8 cellular contexts compared by ENCODE assay signal in the genomic region with DNA sequence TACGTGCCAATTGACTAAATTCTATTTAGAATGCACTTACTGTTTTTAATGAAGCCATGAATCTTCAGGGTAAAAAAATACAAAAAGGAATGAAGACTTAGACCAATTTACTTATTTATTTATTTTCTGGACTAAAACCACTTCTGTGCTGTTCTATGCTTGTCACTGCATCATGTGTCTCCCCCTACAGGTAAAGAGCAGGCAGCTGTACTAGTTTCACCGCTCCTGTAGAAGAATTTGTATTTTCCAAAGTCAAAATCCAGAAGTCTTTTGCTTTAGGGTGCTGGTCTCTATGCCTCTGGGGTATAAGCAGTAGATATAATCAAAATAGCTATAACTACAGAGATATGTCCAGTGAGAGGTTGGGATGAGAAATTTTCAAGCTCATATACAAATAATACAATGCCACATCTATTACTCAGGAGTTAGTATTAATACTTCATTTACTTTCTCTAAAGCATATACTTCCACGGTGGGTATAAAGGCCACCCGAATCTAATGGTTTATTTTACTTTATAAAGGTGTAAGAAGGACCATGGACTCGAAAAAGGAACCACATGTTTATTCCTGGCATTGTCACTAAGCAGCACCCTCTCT.
DNase-seq lines count a peak whose midpoint lies in the region; ATAC-seq, FAIRE-seq and TF ChIP-seq lines count a peak whose summit lies in the region.

No MANE protein-coding gene starts in this region.

- CTCF ChIA-PET in activated CD4-positive, alpha-beta T cell treated with anti-CD3 and anti-CD28 coated beads for 36 hours (lab: Charles Lee): interaction anchor here (0.6 to 5.6 kb wide), 45 partner anchors 9 to 534 kb away, joined by 3 to 84 read pairs (median 5); no protein-coding TSS in a partner anchor

- no peak overlapping the region for H2AFZ ChIP-seq in fibroblast of lung (ENCODE audit: low read length)
- H2AFZ ChIP-seq in neural progenitor cell (replicated peaks): no peak overlapping the region

- H3K9me3 ChIP-seq in WERI-Rb-1 (ENCODE audit: severe bottlenecking): no peaks in the 10 kb centered on the region
- H3K9me3 ChIP-seq in fibroblast of lung (ENCODE audit: control insufficient read depth, insufficient read depth, low read depth, low read length): no peaks in the 10 kb centered on the region
- H3K9me3 ChIP-seq in neural progenitor cell (ENCODE audit: low read depth): no peaks in the 10 kb centered on the region

- no peaks in the 10 kb centered on the region for H3K36me3 Mint-ChIP-seq in activated CD4-positive, alpha-beta T cell treated with anti-CD3 and anti-CD28 coated beads for 36 hours (ENCODE audit: low read depth)
- H3K36me3 Mint-ChIP-seq in neural progenitor cell: no peaks in the 10 kb centered on the region

- H3K27me3 ChIP-seq in WERI-Rb-1 (ENCODE audit: insufficient read depth, low read depth, severe bottlenecking): no peaks in the 10 kb centered on the region
- no peaks in the 10 kb centered on the region for H3K27me3 ChIP-seq in fibroblast of lung (ENCODE audit: control insufficient read depth, insufficient read depth, low read length)
- no peaks in the 10 kb centered on the region for H3K27me3 ChIP-seq in neural progenitor cell

- H4K20me1 ChIP-seq in fibroblast of lung (ENCODE audit: control insufficient read depth, extremely low read depth, insufficient read depth, low read length) (no peaks in the 10 kb centered on the region), neural progenitor cell (ENCODE audit: low read depth) (no peaks in the 10 kb centered on the region)

- TF ChIP-seq POLR2A in H54 (IDR thresholded peaks at IDR 0.05; ENCODE audit: low read depth, low read length): no peak

- FAIRE-seq in H54 (lab: Jason Lieb, UNC): no peak

- H3F3A ChIP-seq in neural progenitor cell (ENCODE audit: low read depth): no peaks in the 10 kb centered on the region

- no peak overlapping the region for H3K27ac Mint-ChIP-seq in activated CD4-positive, alpha-beta T cell treated with anti-CD3 and anti-CD28 coated beads for 36 hours
- H3K27ac Mint-ChIP-seq in neural progenitor cell: no peak overlapping the region

- TF ChIP-seq CTCF in WERI-Rb-1 (IDR thresholded peaks at IDR 0.05; ENCODE audit: low read depth, low read length): peak; percentile 68
- TF ChIP-seq CTCF in fibroblast of lung (conservative IDR thresholded peaks at IDR 0.05 in 1 of 2, IDR thresholded peaks at IDR 0.05 in 1 of 2; ENCODE audit: low read depth in 1 of 2, low read length in 2 of 2): peak; percentile 92 to 93
- peak; percentile 91 for TF ChIP-seq CTCF in neural progenitor cell (IDR thresholded peaks at IDR 0.05)

- POLR2A ChIA-PET in activated CD4-positive, alpha-beta T cell treated with anti-CD3 and anti-CD28 coated beads for 36 hours (lab: Charles Lee): no interaction called here

- H3K4me2 ChIP-seq in fibroblast of lung (ENCODE audit: extremely low read depth, insufficient read depth, low read length) (no peak overlapping the region), neural progenitor cell (no peak overlapping the region)

- H3K9me3 Mint-ChIP-seq in activated CD4-positive, alpha-beta T cell treated with anti-CD3 and anti-CD28 coated beads for 36 hours (ENCODE audit: low read depth): no peaks in the 10 kb centered on the region
- no peaks in the 10 kb centered on the region for H3K9me3 Mint-ChIP-seq in neural progenitor cell

- no peaks in the 10 kb centered on the region for H3K27me3 Mint-ChIP-seq in activated CD4-positive, alpha-beta T cell treated with anti-CD3 and anti-CD28 coated beads for 36 hours
- peaks cover 4% of the 10 kb centered on the region for H3K27me3 Mint-ChIP-seq in neural progenitor cell (ENCODE audit: insufficient read depth, low read depth)

- no peaks in the 10 kb centered on the region for H3K4me1 ChIP-seq in fibroblast of lung (ENCODE audit: control insufficient read depth, extremely low read depth, insufficient read depth, low read length)
- no peaks in the 10 kb centered on the region for H3K4me1 ChIP-seq in neural progenitor cell

- DNase-seq in activated CD4-positive, alpha-beta T cell treated with anti-CD3 and anti-CD28 coated beads for 36 hours: peak; percentile 47
- no peak for DNase-seq in activated CD4-positive, alpha-beta T cell treated with anti-CD3 and anti-CD28 coated beads, Interleukin-2, amount 50 U/mL, for 48 hours
- DNase-seq in H54 (ENCODE audit: insufficient read length, low spot score): peak; percentile 10
- peak; percentile 63 for DNase-seq in NCI-H2029 treated with DMSO at 0.1 percent for 48 hours (lab: John Stamatoyannopoulos, UW)
- DNase-seq in WERI-Rb-1: peak; percentile 35
- peak; percentile 69 to 92 for DNase-seq in fibroblast of lung (ENCODE audit: low read depth in 2 of 2)
- DNase-seq in neural progenitor cell (ENCODE audit: low spot score): peak; percentile 64
- DNase-seq in activated CD4-positive, CD25-positive, alpha-beta regulatory T cell (lab: John Stamatoyannopoulos, UW): no peak

- H3K9ac ChIP-seq in fibroblast of lung (ENCODE audit: insufficient read depth, low read length) (no peak overlapping the region), neural progenitor cell (no peak overlapping the region)

- H3K27ac ChIP-seq in WERI-Rb-1 (no peak overlapping the region), fibroblast of lung (ENCODE audit: insufficient read depth, low read length) (no peak overlapping the region), neural progenitor cell (no peak overlapping the region)

- H3K4me3 ChIP-seq in WERI-Rb-1 (ENCODE audit: low read depth, low read length) (no peak overlapping the region), fibroblast of lung (replicated peaks in 1 of 4; ENCODE audit: control extremely low read depth in 1 of 4, insufficient read depth in 1 of 4, low read depth in 3 of 4, low read length in 4 of 4) (no peak overlapping the region), neural progenitor cell (no peak overlapping the region)

- H3K4me3 Mint-ChIP-seq in activated CD4-positive, alpha-beta T cell treated with anti-CD3 and anti-CD28 coated beads for 36 hours: no peak overlapping the region
- no peak overlapping the region for H3K4me3 Mint-ChIP-seq in neural progenitor cell

- peaks cover 16% of the 10 kb centered on the region for H3K4me1 Mint-ChIP-seq in activated CD4-positive, alpha-beta T cell treated with anti-CD3 and anti-CD28 coated beads for 36 hours
- H3K4me1 Mint-ChIP-seq in neural progenitor cell: no peaks in the 10 kb centered on the region

- no peaks in the 10 kb centered on the region for H3K36me3 ChIP-seq in WERI-Rb-1
- H3K36me3 ChIP-seq in fibroblast of lung (ENCODE audit: control insufficient read depth, insufficient read depth, low read length): no peaks in the 10 kb centered on the region
- H3K36me3 ChIP-seq in neural progenitor cell: no peaks in the 10 kb centered on the region

- no peaks in the 10 kb centered on the region for H3K79me2 ChIP-seq in fibroblast of lung (ENCODE audit: control insufficient read depth, insufficient read depth, low read length)
- no peaks in the 10 kb centered on the region for H3K79me2 ChIP-seq in neural progenitor cell (ENCODE audit: low read depth)

- ATAC-seq in activated CD4-positive, alpha-beta T cell treated with anti-CD3 and anti-CD28 coated beads for 36 hours: peak; percentile 72

- intact Hi-C loops in activated CD4-positive, alpha-beta T cell treated with anti-CD3 and anti-CD28 coated beads for 36 hours (cut with DNase I, micrococcal nuclease): loop anchor here (1.0 to 5.0 kb wide), 6 partner anchors 47 to 288 kb away; no protein-coding TSS in a partner anchor

Comparison
In these comparisons a context has a peak if more than half of its experiments do, and no peak if none do; other contexts are left out.
1. DNase-seq: peak in activated CD4-positive, alpha-beta T cell treated with anti-CD3 and anti-CD28 coated beads for 36 hours (single experiment), H54 (single experiment), NCI-H2029 treated with DMSO at 0.1 percent for 48 hours (single experiment), WERI-Rb-1 (single experiment), fibroblast of lung (2 of 2) and neural progenitor cell (single experiment); none in activated CD4-positive, alpha-beta T cell treated with anti-CD3 and anti-CD28 coated beads, Interleukin-2, amount 50 U/mL, for 48 hours (0 of 2) and activated CD4-positive, CD25-positive, alpha-beta regulatory T cell (0 of 4).
2. Peak in every context shown above with its lines, with median percentiles within 50 percentile points of each other: CTCF ChIP-seq.